ENCODE assay signal across 8 cellular contexts in the genomic region with DNA sequence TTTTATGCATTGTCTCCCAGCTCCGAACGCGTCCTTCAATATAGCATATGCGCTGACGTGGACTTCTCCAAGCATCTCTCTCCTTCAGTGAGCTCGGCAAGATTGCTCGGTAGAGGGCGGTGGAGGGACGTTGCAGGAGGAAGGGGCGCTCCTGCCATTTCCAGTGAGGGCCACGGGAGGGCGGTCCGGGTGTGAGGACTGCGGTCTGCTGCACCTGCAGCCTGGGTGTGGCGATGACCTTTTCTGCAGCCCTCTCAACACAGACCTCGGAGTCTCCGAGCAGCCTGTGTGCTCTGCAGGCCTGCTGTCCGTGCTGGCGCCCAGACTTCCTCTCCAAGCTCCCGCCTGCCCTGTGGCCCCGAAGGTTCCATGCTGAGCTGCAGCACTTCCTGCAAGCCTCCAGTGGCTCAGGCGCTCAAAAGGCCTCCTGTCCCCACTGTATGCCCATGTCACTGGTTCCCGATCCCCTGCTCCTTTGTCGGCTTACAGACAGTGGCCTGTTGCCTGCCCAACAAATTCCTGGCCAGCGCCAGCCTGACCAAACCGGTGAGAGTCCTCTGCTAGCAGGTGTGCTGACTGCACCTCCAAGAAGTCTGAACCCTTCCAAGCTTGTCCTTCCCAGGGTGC. TPM values are rescaled to one million over a fixed set of nuclear protein-coding genes. Genes with fewer than 3 reads are reported as not detected.
DNase-seq lines count a peak whose midpoint lies in the region; ATAC-seq lines count a peak whose summit lies in the region.

No MANE protein-coding gene starts in this region.

- no peaks in the 10 kb centered on the region for H3K27me3 ChIP-seq in mesendoderm (ENCODE audit: insufficient read depth, low read length, poor library complexity)

- peaks cover 9 to 12% of the 10 kb centered on the region in 2 donors for H3K4me1 Mint-ChIP-seq in effector memory CD8-positive, alpha-beta T cell (ENCODE audit: low read depth in 2 of 2)

- H3K18ac ChIP-seq in mesendoderm (ENCODE audit: low read length) = no peak overlapping the region

- H2BK5ac ChIP-seq in mesendoderm (ENCODE audit: low read length) = no peak overlapping the region

- H2BK15ac ChIP-seq in mesendoderm (replicated peaks; ENCODE audit: low read depth) = no peak overlapping the region

- ATAC-seq in GM19452 (IDR thresholded peaks at IDR 0.05; ENCODE audit: unreplicated experiment) (peak; percentile 91), HG03558 (IDR thresholded peaks at IDR 0.05; ENCODE audit: extremely low read depth, unreplicated experiment) (peak; percentile 48)
- peak; percentile 98 for ATAC-seq in effector memory CD8-positive, alpha-beta T cell (replicated peaks)

- H3K79me2 ChIP-seq in mesendoderm (ENCODE audit: control insufficient read depth, insufficient read depth, low read length) = no peaks in the 10 kb centered on the region

- H4K5ac ChIP-seq in mesendoderm (ENCODE audit: low read length) = no peak overlapping the region

- H3K27me3 Mint-ChIP-seq in effector memory CD8-positive, alpha-beta T cell = no peaks in the 10 kb centered on the region

- H3K4me1 ChIP-seq in mesendoderm (ENCODE audit: control insufficient read depth, low read depth, low read length) = peaks cover 4% of the 10 kb centered on the region

- no peak overlapping the region for H2BK120ac ChIP-seq in mesendoderm (ENCODE audit: low read depth, low read length)

- H3K9me3 Mint-ChIP-seq in effector memory CD8-positive, alpha-beta T cell = no peaks in the 10 kb centered on the region

- peak overlapping the region; percentile 71 to 73 for H3K4me3 Mint-ChIP-seq in effector memory CD8-positive, alpha-beta T cell

- H3K23ac ChIP-seq in mesendoderm (ENCODE audit: low read length) = no peak overlapping the region

- no peak overlapping the region for H3K4me3 ChIP-seq in mesendoderm (ENCODE audit: low read length)

- H3K36me3 Mint-ChIP-seq in effector memory CD8-positive, alpha-beta T cell (ENCODE audit: insufficient read depth) = no peaks in the 10 kb centered on the region

- H3K56ac ChIP-seq in mesendoderm (ENCODE audit: low read length) = peak overlapping the region; percentile 12

- no peak overlapping the region for H4K8ac ChIP-seq in mesendoderm (ENCODE audit: low read depth, low read length)

- H3K4ac ChIP-seq in mesendoderm (ENCODE audit: low read depth, low read length) = peak overlapping the region; percentile 39

- H3K27ac ChIP-seq in mesendoderm (ENCODE audit: low read depth, low read length) = no peak overlapping the region

- DNase-seq in CD1c-positive myeloid dendritic cell (ENCODE audit: extremely low spot score) (peak; percentile 91), mesendoderm (peak; percentile 96)
- peak; percentile 87 for DNase-seq in NK-92 treated with Interleukin-12 subunit alpha and Interleukin-12 subunit beta, amount 100 ng/mL, for 24 hours (lab: John Stamatoyannopoulos, UW)
- peak; percentile 95 for DNase-seq in activated CD8-positive, alpha-beta memory T cell treated with anti-CD3 and anti-CD28 coated beads for 24 hours
- DNase-seq in effector memory CD8-positive, alpha-beta T cell = peak; percentile 91 to 94 (median 94)
- peak; percentile 67 to 80 for DNase-seq in stimulated activated CD8-positive, alpha-beta memory T cell treated with anti-CD3 and anti-CD28 coated beads, Interleukin-15, amount 100 ng/mL, for 4 hours (ENCODE audit: low read depth in 2 of 2)

- no CpG with 5 or more reads among the region's 26 CpGs for WGBS in mesendoderm (ENCODE audit: extremely low coverage, insufficient coverage, low lambda C conversion rate)

- peak overlapping the region; percentile 20 to 81 for H3K27ac Mint-ChIP-seq in effector memory CD8-positive, alpha-beta T cell

- H2AK5ac ChIP-seq in mesendoderm (ENCODE audit: low read length) = no peak overlapping the region

- H3K4me2 ChIP-seq in mesendoderm (ENCODE audit: low read length) = no peak overlapping the region

- H3K36me3 ChIP-seq in mesendoderm (ENCODE audit: control insufficient read depth, insufficient read depth, low read length) = no peaks in the 10 kb centered on the region

- no peaks in the 10 kb centered on the region for H3K79me1 ChIP-seq in mesendoderm (ENCODE audit: low read length)

- no peak overlapping the region for H3K9ac ChIP-seq in mesendoderm (ENCODE audit: low read length)

RNA-seq across cellular contexts. Expression of gene RTP3, which starts 8.9 kb away (rescaled TPM):
- polyA plus RNA-seq in mesendoderm (2013, experiment 1 of 2) = 0.10 TPM
- polyA plus RNA-seq in mesendoderm (2013, experiment 2 of 2) = 0.11 TPM

RNA-seq across cellular contexts. Expression of gene LTF, which starts 24.1 kb away (rescaled TPM):
- 0.39 TPM for polyA plus RNA-seq in mesendoderm (2013, experiment 1 of 2)
- polyA plus RNA-seq in mesendoderm (2013, experiment 2 of 2) = 0.36 TPM

Comparison
In these comparisons a context has a peak if more than half of its experiments do, and no peak if none do; other contexts are left out.
1. ATAC-seq: peak in every context shown above with its lines; median percentile 98 in effector memory CD8-positive, alpha-beta T cell; 91 in GM19452; 48 in HG03558.